9 cellular contexts compared by ENCODE assay signal in genomic region chr17:44004077-44004760, GRCh38. TPM values are rescaled to one million over a fixed set of nuclear protein-coding genes. Genes with fewer than 3 reads are reported as not detected.
A peak's percentile ranks its signal among the peaks of the same experiment; 100 is the strongest.
DNase-seq lines count a peak whose midpoint lies in the region; ATAC-seq and TF ChIP-seq lines count a peak whose summit lies in the region.
"Had no signal": no experiment of that assay in that cellular context is flagged by ENCODE, and none has a peak within 500 bp of the region (broad histone marks: within the 10 kb centered on the region; RNA-seq: fewer than 3 reads in every experiment).

Gene NAGS (plus strand): TSS chr17:44004622. CDS start chr17:44004664, 42 bp downstream.

- H3K27me3 ChIP-seq in BE2C (peaks cover 23% of the 10 kb centered on the region), duodenal mucosa (ENCODE audit: control insufficient read depth in 1 of 2, insufficient read depth in 2 of 2, low read length in 2 of 2) (peaks cover 0 to 4% of the 10 kb centered on the region in 2 donors), muscle layer of duodenum (ENCODE audit: low read depth, low read length) (peaks cover 14% of the 10 kb centered on the region)

- H3K9me3 ChIP-seq in BE2C (no peaks in the 10 kb centered on the region), duodenal mucosa (ENCODE audit: control insufficient read depth in 1 of 2, low read length in 2 of 2) (no peaks in the 10 kb centered on the region), muscle layer of duodenum (ENCODE audit: control insufficient read depth in 1 of 2, low read length in 2 of 2) (no peaks in the 10 kb centered on the region)

- intact Hi-C loops in head of caudate nucleus (cut with DNase I), result no loop called here

- DNase-seq in BE2C, result peak; percentile 32
- peak; percentile 72 for DNase-seq in HuH-7 (ENCODE audit: low spot score)
- DNase-seq in NAMALWA (ENCODE audit: low spot score), result no peak
- DNase-seq in SIG-M5 (lab: John Stamatoyannopoulos, UW), result no peak
- no peak for DNase-seq in head of caudate nucleus

- no peak for TF ChIP-seq CTCF in BE2C (IDR thresholded peaks at IDR 0.05; ENCODE audit: low read depth, low read length)

- H3K4me3 ChIP-seq in BE2C (ENCODE audit: low read depth, low read length) (peak within 1 kb of the TSS; percentile 74), duodenal mucosa (ENCODE audit: low read depth in 1 of 2, low read length in 2 of 2) (peak within 1 kb of the TSS; percentile 82 to 86), muscle layer of duodenum (ENCODE audit: low read depth in 1 of 2, low read length in 2 of 2) (peak within 1 kb of the TSS; percentile 44 to 78)
- H3K4me3 ChIP-seq: PC-9 had no signal

- no peak for ATAC-seq in GM21786 (IDR thresholded peaks at IDR 0.05; ENCODE audit: unreplicated experiment)

- H3K36me3 ChIP-seq in BE2C (no peaks in the 10 kb centered on the region), duodenal mucosa (ENCODE audit: control insufficient read depth in 1 of 2, insufficient read depth in 2 of 2, low read length in 2 of 2) (peaks cover 14 to 17% of the 10 kb centered on the region in 2 donors), muscle layer of duodenum (ENCODE audit: control insufficient read depth in 1 of 2, insufficient read depth in 2 of 2, low read length in 2 of 2) (no peaks in the 10 kb centered on the region)

- H3K4me1 ChIP-seq in BE2C, result peaks cover 2% of the 10 kb centered on the region
- peaks cover 13 to 24% of the 10 kb centered on the region in 2 donors for H3K4me1 ChIP-seq in duodenal mucosa (ENCODE audit: control insufficient read depth in 1 of 2, insufficient read depth in 2 of 2, low read length in 2 of 2)
- H3K4me1 ChIP-seq in muscle layer of duodenum (ENCODE audit: control insufficient read depth in 1 of 2, insufficient read depth in 2 of 2, low read length in 2 of 2), result peaks cover 0 to 28% of the 10 kb centered on the region in 2 donors

- peak within 1 kb of the TSS; percentile 75 to 86 for H3K9ac ChIP-seq in duodenal mucosa (ENCODE audit: low read depth in 1 of 2, low read length in 2 of 2)

- H3K27ac ChIP-seq in duodenal mucosa (ENCODE audit: low read depth, low read length) (peak within 1 kb of the TSS; percentile 89), muscle layer of duodenum (ENCODE audit: low read length) (no peak within 1 kb of the TSS)
- H3K27ac ChIP-seq: PC-9 had no signal

RNA-seq across cellular contexts. Expression of gene NAGS, which starts in this region (rescaled TPM):
- 0.86 TPM for polyA plus RNA-seq in BE2C (2012; ENCODE audit: insufficient read depth, insufficient read length, low read depth)

Comparison
In these comparisons a context has a peak if more than half of its experiments do, and no peak if none do; other contexts are left out.
1. DNase-seq: peak in BE2C (single experiment) and HuH-7 (single experiment); none in NAMALWA (single experiment), SIG-M5 (single experiment) and head of caudate nucleus (0 of 42).
2. Peak in every context shown above with its lines, with median percentiles within 50 percentile points of each other: H3K4me3 ChIP-seq.